ENCODE assay signal across 15 cellular contexts in the genomic region with DNA sequence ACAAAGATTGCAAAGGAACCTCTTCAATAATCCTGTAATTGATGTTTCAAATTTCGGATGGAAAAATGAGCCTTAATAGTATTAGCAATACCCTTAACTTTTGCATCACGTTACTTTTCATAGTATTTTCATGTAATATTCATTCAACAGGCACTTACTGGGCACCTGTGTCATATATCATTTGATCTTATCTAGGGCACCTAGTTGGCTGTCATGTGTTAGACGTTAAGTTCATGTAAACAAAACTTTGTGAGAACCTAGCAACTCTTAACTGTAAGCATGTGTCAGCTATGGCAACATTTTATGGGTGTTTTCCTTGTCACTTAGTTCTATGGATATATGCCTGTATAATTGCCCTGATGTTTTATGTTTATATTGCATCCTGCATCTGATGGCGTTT. TPM values are rescaled to one million over a fixed set of nuclear protein-coding genes. Genes with fewer than 3 reads are reported as not detected.
DNase-seq lines count a peak whose midpoint lies in the region; ATAC-seq and TF ChIP-seq lines count a peak whose summit lies in the region.
"Had no signal": no experiment of that assay in that cellular context is flagged by ENCODE, and none has a peak within 500 bp of the region (broad histone marks: within the 10 kb centered on the region; RNA-seq: fewer than 3 reads in every experiment).

No MANE protein-coding gene starts in this region.

- no peak overlapping the region for H2BK20ac ChIP-seq in H9 (ENCODE audit: low read depth, low read length, poor library complexity, severe bottlenecking)

- H3K27ac Mint-ChIP-seq in H9 = no peak overlapping the region
- H3K27ac Mint-ChIP-seq: T-cell had no signal

- H3K4me1 ChIP-seq in H9 (ENCODE audit: insufficient read depth, low read length) (peaks cover 7% of the 10 kb centered on the region), mammary epithelial cell (ENCODE audit: insufficient read depth, low read length) (peaks cover 56% of the 10 kb centered on the region), iPS-18a (ENCODE audit: control insufficient read depth, low read depth, low read length) (peaks cover 8% of the 10 kb centered on the region), trophoblast cell (ENCODE audit: control insufficient read depth in 1 of 2, insufficient read depth in 2 of 2, low read length in 2 of 2) (peaks cover 3 to 5% of the 10 kb centered on the region in 2 experiments)
- H3K4me1 ChIP-seq: ascending aorta had no signal

- TF ChIP-seq CTCF in H9 (conservative IDR thresholded peaks at IDR 0.05) (no peak), mammary epithelial cell (conservative IDR thresholded peaks at IDR 0.05 in 1 of 2, IDR thresholded peaks at IDR 0.05 in 1 of 2; ENCODE audit: extremely low read depth in 1 of 2, insufficient read depth in 1 of 2, low read depth in 1 of 2, low read length in 2 of 2) (no peak)

- no peak overlapping the region for H2BK120ac ChIP-seq in H9 (ENCODE audit: low read depth, low read length, poor library complexity, severe bottlenecking)
- no peak overlapping the region for H2BK120ac ChIP-seq in trophoblast cell (ENCODE audit: insufficient read depth, low read length, poor library complexity)

- peaks cover 11 to 13% of the 10 kb centered on the region in 2 experiments for H3K4me1 Mint-ChIP-seq in H9

- H3K9me3 ChIP-seq in H9 (ENCODE audit: control insufficient read depth, low read depth, low read length) (no peaks in the 10 kb centered on the region), mammary epithelial cell (replicated peaks; ENCODE audit: insufficient read depth, low read length) (no peaks in the 10 kb centered on the region), iPS-18a (ENCODE audit: control insufficient read depth, low read depth, low read length) (no peaks in the 10 kb centered on the region), trophoblast cell (ENCODE audit: insufficient read depth, low read depth, low read length) (no peaks in the 10 kb centered on the region)
- H3K9me3 ChIP-seq: ascending aorta had no signal

- peak overlapping the region; percentile 62 to 98 (median 92) for H3K4me3 ChIP-seq in mammary epithelial cell (replicated peaks in 1 of 3; ENCODE audit: insufficient read depth in 1 of 3, low read depth in 2 of 3, low read length in 3 of 3)
- H3K4me3 ChIP-seq in iPS-18a (ENCODE audit: low read length) = peak overlapping the region; percentile 66
- no peak overlapping the region for H3K4me3 ChIP-seq in trophoblast cell (ENCODE audit: low read depth, low read length)

- peak overlapping the region; percentile 75 to 83 for H3K4me3 Mint-ChIP-seq in H9

- no peak overlapping the region for H3K23ac ChIP-seq in H9 (ENCODE audit: insufficient read length, low read depth, low read length)
- H3K23ac ChIP-seq in trophoblast cell (ENCODE audit: low read length) = no peak overlapping the region

- H3K4ac ChIP-seq in H9 (ENCODE audit: low read depth, low read length) = no peak overlapping the region
- H3K4ac ChIP-seq in trophoblast cell (ENCODE audit: low read depth, low read length) = no peak overlapping the region

- DNase-seq in H9 (no peak), mammary epithelial cell (no peak), trophoblast cell (no peak), NCI-H524 treated with DMSO at 0.1 percent for 48 hours (lab: John Stamatoyannopoulos, UW) (no peak), NCI-H1092 treated with DMSO at 0.1 percent for 48 hours (lab: John Stamatoyannopoulos, UW) (no peak)
- no peak for DNase-seq in stimulated activated naive CD8-positive, alpha-beta T cell treated with anti-CD3 and anti-CD28 coated beads, Interleukin-15, Interleukin-2, amounts not matched to agents 100 U/mL and 50 U/mL, for 24 hours
- DNase-seq: activated effector memory CD4-positive, alpha-beta T cell treated with Interleukin-2 at 50 U/mL for 16 hours; NCI-H446 treated with DMSO at 0.1 percent for 48 hours had no signal

- no peak overlapping the region for H3T11ph ChIP-seq in H9 (ENCODE audit: low read length)

- H3K27ac ChIP-seq in H9 (ENCODE audit: insufficient read length, low read depth, low read length) (no peak overlapping the region), mammary epithelial cell (ENCODE audit: insufficient read depth, low read depth, low read length) (peak overlapping the region; percentile 100), iPS-18a (ENCODE audit: low read length) (no peak overlapping the region), trophoblast cell (ENCODE audit: low read depth, low read length) (no peak overlapping the region)
- H3K27ac ChIP-seq: ascending aorta, dorsolateral prefrontal cortex had no signal

- H3K36me3 ChIP-seq in mammary epithelial cell (ENCODE audit: insufficient read depth, low read length) (peaks cover 10% of the 10 kb centered on the region), iPS-18a (ENCODE audit: control insufficient read depth, low read depth, low read length) (no peaks in the 10 kb centered on the region), trophoblast cell (ENCODE audit: control insufficient read depth in 1 of 2, insufficient read depth in 2 of 2, low read length in 2 of 2) (no peaks in the 10 kb centered on the region)
- H3K36me3 ChIP-seq: ascending aorta had no signal

- CTCF ChIA-PET in mammary epithelial cell (lab: Charles Lee; ENCODE audit: low non-redundant PET) = interaction anchor here (0.5 to 0.6 kb wide), 2 partner anchors 60 to 89 kb away, joined by 3 read pairs; no protein-coding TSS in a partner anchor

- WGBS in H9 (ENCODE audit: extremely low coverage, insufficient read length, low lambda C conversion rate) = no CpG with 5 or more reads among the region's 4 CpGs
- WGBS in mammary epithelial cell (ENCODE audit: low coverage, missing lambda C conversion rate) = 3% methylated on average over 4 of the region's 4 CpGs
- WGBS in trophoblast cell (ENCODE audit: extremely low coverage, insufficient coverage, insufficient read length) = no CpG with 5 or more reads among the region's 4 CpGs

- H2BK15ac ChIP-seq in H9 (ENCODE audit: low read depth, low read length) = no peak overlapping the region

- H3K9ac ChIP-seq in H9 (ENCODE audit: extremely low read depth, insufficient read length, low read length) = peak overlapping the region; percentile 8
- H3K9ac ChIP-seq in mammary epithelial cell (ENCODE audit: insufficient read depth, low read length) = peak overlapping the region; percentile 100
- H3K9ac ChIP-seq in iPS-18a (ENCODE audit: low read length) = peak overlapping the region; percentile 52
- H3K9ac ChIP-seq in trophoblast cell (ENCODE audit: low read length) = no peak overlapping the region

- H4K5ac ChIP-seq in H9 (ENCODE audit: insufficient read length, low read depth, low read length) = no peak overlapping the region

- H4K91ac ChIP-seq in H9 (ENCODE audit: insufficient read length, low read depth, low read length) (no peak overlapping the region), trophoblast cell (ENCODE audit: low read depth, low read length) (no peak overlapping the region)

- TSS peak; percentile 40 for BruUV-seq in mammary epithelial cell (replicated peaks; lab: Mats Ljungman, UMichigan)

- H3K27me3 Mint-ChIP-seq in H9 (ENCODE audit: low read depth) = peaks cover 1% of the 10 kb centered on the region

- H4K20me1 ChIP-seq in H9 (ENCODE audit: control insufficient read depth, insufficient read depth, insufficient read length) = no peaks in the 10 kb centered on the region
- H4K20me1 ChIP-seq in mammary epithelial cell (ENCODE audit: insufficient read depth, low read length) = no peaks in the 10 kb centered on the region

- peak overlapping the region; percentile 97 for H3K4me2 ChIP-seq in H9 (ENCODE audit: insufficient read depth, insufficient read length, low read length)
- H3K4me2 ChIP-seq in mammary epithelial cell (ENCODE audit: insufficient read depth, low read depth, low read length) = peak overlapping the region; percentile 80
- H3K4me2 ChIP-seq in trophoblast cell (ENCODE audit: low read length) = peak overlapping the region; percentile 85

- H3K27me3 ChIP-seq in H9 (ENCODE audit: insufficient read depth, low read length) (no peaks in the 10 kb centered on the region), mammary epithelial cell (ENCODE audit: insufficient read depth, low read length) (no peaks in the 10 kb centered on the region), iPS-18a (ENCODE audit: control insufficient read depth, insufficient read depth, low read length) (peaks cover 11% of the 10 kb centered on the region), trophoblast cell (ENCODE audit: insufficient read depth, low read length) (no peaks in the 10 kb centered on the region)
- H3K27me3 ChIP-seq: ascending aorta had no signal

- no peaks in the 10 kb centered on the region for H3K36me3 Mint-ChIP-seq in H9 (ENCODE audit: insufficient read depth in 1 of 3, low read depth in 3 of 3)
- H3K36me3 Mint-ChIP-seq: T-cell had no signal

- H2BK12ac ChIP-seq in H9 (ENCODE audit: insufficient read length, low read depth, low read length) (no peak overlapping the region), trophoblast cell (ENCODE audit: low read length) (no peak overlapping the region)

- no peak for ATAC-seq in HG03159 (IDR thresholded peaks at IDR 0.05; ENCODE audit: unreplicated experiment)
- no peak for ATAC-seq in stimulated activated naive CD8-positive, alpha-beta T cell treated with anti-CD3 and anti-CD28 coated beads, Interleukin-15, Interleukin-2, amounts not matched to agents 100 U/mL and 50 U/mL, for 24 hours

- H3K79me1 ChIP-seq in H9 (ENCODE audit: insufficient read depth, low read depth, low read length, poor library complexity, severe bottlenecking) (no peaks in the 10 kb centered on the region), trophoblast cell (ENCODE audit: low read length) (peaks cover 8% of the 10 kb centered on the region)

- H4K8ac ChIP-seq in H9 (replicated peaks; ENCODE audit: insufficient read length, low read depth, low read length) (no peak overlapping the region), trophoblast cell (ENCODE audit: low read depth, low read length) (no peak overlapping the region)

- H2AK5ac ChIP-seq in H9 (ENCODE audit: insufficient read length, low read length) (no peak overlapping the region), trophoblast cell (ENCODE audit: low read length) (no peak overlapping the region)

- H3K14ac ChIP-seq in H9 (ENCODE audit: insufficient read depth, low read length) (no peak overlapping the region), trophoblast cell (ENCODE audit: low read length) (no peak overlapping the region)

- H3K23me2 ChIP-seq in H9 (ENCODE audit: insufficient read length, low read depth, low read length, poor library complexity, severe bottlenecking) = peaks cover 4% of the 10 kb centered on the region

- dilution Hi-C loops in mammary epithelial cell (cut with HindIII; ENCODE audit: low sequenced_read_pairs) = no loop called here

- H3K9me3 Mint-ChIP-seq in H9 = no peaks in the 10 kb centered on the region
- H3K9me3 Mint-ChIP-seq: T-cell had no signal

- H4K12ac ChIP-seq in trophoblast cell (ENCODE audit: low read depth, low read length) = no peak overlapping the region

- no peaks in the 10 kb centered on the region for H3K79me2 ChIP-seq in H9 (ENCODE audit: insufficient read depth, low read length)
- peaks cover 59% of the 10 kb centered on the region for H3K79me2 ChIP-seq in mammary epithelial cell (ENCODE audit: insufficient read depth, low read length)
- H3K79me2 ChIP-seq in trophoblast cell (ENCODE audit: control insufficient read depth, insufficient read depth, low read length, poor library complexity) = peaks cover 3% of the 10 kb centered on the region

- H2AFZ ChIP-seq in H9 (ENCODE audit: low read length) (peak overlapping the region; percentile 32), mammary epithelial cell (ENCODE audit: low read depth, low read length) (no peak overlapping the region), trophoblast cell (ENCODE audit: insufficient read depth, low read length, poor library complexity) (no peak overlapping the region)

- H2BK5ac ChIP-seq in H9 (ENCODE audit: insufficient read length, low read length) (no peak overlapping the region), trophoblast cell (ENCODE audit: low read depth, low read length, poor library complexity) (no peak overlapping the region)

- intact Hi-C loops in mammary epithelial cell (cut with micrococcal nuclease) = loop anchor here (1.0 to 5.0 kb wide), 8 partner anchors 22 to 225 kb away; no protein-coding TSS in a partner anchor

- no peak overlapping the region for H3K56ac ChIP-seq in H9 (ENCODE audit: insufficient read length, low read depth, low read length)

- H3K18ac ChIP-seq in H9 (ENCODE audit: insufficient read length, low read depth, low read length) (no peak overlapping the region), trophoblast cell (ENCODE audit: low read length) (no peak overlapping the region)

- in situ Hi-C loops in mammary epithelial cell (cut with MboI; ENCODE audit: low sequenced_read_pairs in 2 of 2) = loop anchor here in 1 of 2 donors (5.0 to 10.0 kb wide), 2 partner anchors 50 to 162 kb away; a partner anchor contains a TSS

RNA-seq across cellular contexts. Expression of a gene that starts 0.8 kb away (rescaled TPM):
- total RNA-seq in H9 (2021) (6.8 and 7.4 TPM in 2 replicates), mammary epithelial cell (1,000 to 10,000 TPM; 1,201 to 2,277 TPM)
- 1,668 TPM for polyA plus RNA-seq in mammary epithelial cell
- polyA minus RNA-seq in mammary epithelial cell = 2,109 TPM
- polyA plus RNA-seq in trophoblast cell (2013) = 22.9 and 24.7 TPM in 2 replicates
- total RNA-seq: activated CD8-positive, alpha-beta memory T cell treated with anti-CD3 and anti-CD28 coated beads for 36 hours; mononuclear cell had no signal

Comparison
In these comparisons a context has a peak if more than half of its experiments do, and no peak if none do; other contexts are left out.
1. RNA of a gene that starts 0.8 kb away (total RNA-seq): 1,201 to 2,277 TPM in mammary epithelial cell; 6.8 to 7.4 TPM in H9; every median in the first group is over 100 times any median in the second.
2. Peak in every context shown above with its lines, with median percentiles within 50 percentile points of each other: H3K4me2 ChIP-seq.